1 cellular context compared by ENCODE assay signal in genomic region chr22:19463491-19464469, GRCh38.
TF ChIP-seq lines count a peak whose summit lies in the region.

No MANE protein-coding gene starts in this region.

TF ChIP-seq in K562, 482 proteins besides CTCF, POLR2A, EP300 and RAD21 (continued from another document and continues in another):
- TF ChIP-seq ZBTB2 (IDR thresholded peaks at IDR 0.05) (no peak), ZNF740 (CRISPR knock-in tag; IDR thresholded peaks at IDR 0.05) (0 out of 2 replicates have a peak, but pooled peaks have one; percentile 27), ZNF740 (tag; IDR thresholded peaks at IDR 0.05) (no peak), TAL1 (IDR thresholded peaks at IDR 0.05) (no peak), ZNF282 (CRISPR knock-in tag; IDR thresholded peaks at IDR 0.05) (no peak), FOS (IDR thresholded peaks at IDR 0.05; ENCODE audit: extremely low read depth, insufficient read length) (peak; percentile 26), PRDM10 (IDR thresholded peaks at IDR 0.05; ENCODE audit: partially characterized antibody) (no peak), NR2F6 (CRISPR knock-in tag; IDR thresholded peaks at IDR 0.05) (no peak), VEZF1 (CRISPR knock-in tag; IDR thresholded peaks at IDR 0.05) (no peak), DPF2 (IDR thresholded peaks at IDR 0.05) (no peak), ARID3A (IDR thresholded peaks at IDR 0.05; ENCODE audit: borderline replicate concordance, low read depth, low read length) (peak; percentile 57; the same call in 1 of the 2 replicates), CHCHD3 (CRISPR knock-in tag; IDR thresholded peaks at IDR 0.05) (no peak), ILF3 (IDR thresholded peaks at IDR 0.05; ENCODE audit: borderline replicate concordance) (no peak), ARID2 (IDR thresholded peaks at IDR 0.05) (no peak), CBFB (CRISPR knock-in tag; IDR thresholded peaks at IDR 0.05) (0 out of 2 replicates have a peak, but pooled peaks have one; percentile 16), SETDB1 (IDR thresholded peaks at IDR 0.05; ENCODE audit: low read length) (peak; percentile 83), POLR2AphosphoS5 (IDR thresholded peaks at IDR 0.05; ENCODE audit: control insufficient read depth, insufficient read depth, low read depth, low read length) (no peak), ELK3 (CRISPR knock-in tag; IDR thresholded peaks at IDR 0.05) (no peak), FOSL1 (tag; conservative IDR thresholded peaks at IDR 0.05) (peak; percentile 100), FOXJ2 (tag; IDR thresholded peaks at IDR 0.05) (peak; percentile 81), ZNF785 (CRISPR knock-in tag; IDR thresholded peaks at IDR 0.05) (no peak), MAFG (tag; conservative IDR thresholded peaks at IDR 0.05) (no peak), ESRRB (CRISPR knock-in tag; IDR thresholded peaks at IDR 0.05; ENCODE audit: borderline replicate concordance) (no peak), ZNF174 (CRISPR knock-in tag; IDR thresholded peaks at IDR 0.05) (no peak), AFF1 (IDR thresholded peaks at IDR 0.05; ENCODE audit: low read depth in 1 of 2, partially characterized antibody in 2 of 2) (no peak), ZNF311 (CRISPR knock-in tag; IDR thresholded peaks at IDR 0.05) (no peak), SFPQ (IDR thresholded peaks at IDR 0.05; ENCODE audit: low read depth, low read length) (no peak), RBM25 (IDR thresholded peaks at IDR 0.05; ENCODE audit: low read depth, low read length, severe bottlenecking) (no peak), USF1 (CRISPR knock-in tag; IDR thresholded peaks at IDR 0.05) (no peak), TEAD4 (IDR thresholded peaks at IDR 0.05; ENCODE audit: low read length) (no peak), TEAD4 (CRISPR knock-in tag; IDR thresholded peaks at IDR 0.05; ENCODE audit: borderline replicate concordance) (no peak), ZNF124 (CRISPR knock-in tag; IDR thresholded peaks at IDR 0.05) (no peak), ZNF3 (CRISPR knock-in tag; IDR thresholded peaks at IDR 0.05) (no peak), RBBP5 (IDR thresholded peaks at IDR 0.05; ENCODE audit: borderline replicate concordance, insufficient read depth, low read length, poor library complexity, severe bottlenecking) (no peak), ZNF436 (CRISPR knock-in tag; IDR thresholded peaks at IDR 0.05) (0 out of 2 replicates have a peak, but pooled peaks have one; percentile 11), ZNF766 (CRISPR knock-in tag; conservative IDR thresholded peaks at IDR 0.05) (no peak), HDGF (IDR thresholded peaks at IDR 0.05) (no peak), EGR1 (conservative IDR thresholded peaks at IDR 0.05) (no peak), SRSF3 (IDR thresholded peaks at IDR 0.05; ENCODE audit: insufficient read depth, low read length) (no peak), DEAF1 (CRISPR knock-in tag; IDR thresholded peaks at IDR 0.05) (0 out of 2 replicates have a peak, but pooled peaks have one; percentile 2), TEAD1 (CRISPR knock-in tag; IDR thresholded peaks at IDR 0.05) (0 out of 4 replicates have a peak, but pooled peaks of 1 of the 2 experiments have one; percentile 27), ZNF41 (CRISPR knock-in tag; conservative IDR thresholded peaks at IDR 0.05) (0 out of 2 replicates have a peak, but pooled peaks have one; percentile 6)
